Comparison of ENCODE assay signal across 8 cellular contexts in the genomic region with DNA sequence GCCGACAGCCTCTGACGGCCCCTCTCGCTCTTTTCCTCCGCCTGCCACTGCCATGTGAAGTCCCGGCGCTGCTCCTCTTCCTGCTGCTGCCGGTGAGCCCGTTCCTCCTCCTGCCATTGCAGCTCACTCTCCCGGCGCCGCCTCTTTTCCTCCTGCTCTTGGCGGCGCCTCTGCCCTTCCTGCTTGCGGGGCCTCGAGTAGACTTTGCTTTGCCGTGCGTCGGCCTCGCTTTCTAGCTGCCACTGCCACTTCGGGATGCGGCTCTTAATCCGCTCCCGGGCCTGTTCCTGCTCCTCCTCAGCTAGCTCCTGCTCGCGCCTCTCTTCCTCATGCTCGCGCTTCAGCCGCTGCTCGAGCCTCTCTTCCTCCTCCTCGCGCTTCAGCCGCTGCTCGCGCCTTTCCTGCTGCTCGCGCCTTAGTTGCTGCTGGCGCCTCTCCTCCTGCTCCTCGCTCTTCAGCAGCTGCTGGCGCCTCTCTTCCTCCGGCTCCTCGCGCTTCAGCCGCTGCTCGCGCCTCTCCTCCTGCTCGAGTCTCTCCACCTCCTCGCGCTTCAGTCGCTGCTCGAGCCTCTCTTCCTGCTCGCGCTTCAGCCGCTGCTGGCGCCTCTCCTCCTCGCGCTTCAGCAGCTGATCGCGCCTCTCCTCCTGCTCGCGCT. TPM values are rescaled to one million over a fixed set of nuclear protein-coding genes. Genes with fewer than 3 reads are reported as not detected.
DNase-seq lines count a peak whose midpoint lies in the region; ATAC-seq lines count a peak whose summit lies in the region.

No MANE protein-coding gene starts in this region.

- ATAC-seq in GM19023 (IDR thresholded peaks at IDR 0.05; ENCODE audit: unreplicated experiment): no peak
- no peak for ATAC-seq in HG03135 (IDR thresholded peaks at IDR 0.05; ENCODE audit: unreplicated experiment)

- no peak overlapping the region for H3K9ac ChIP-seq in skeletal muscle tissue (ENCODE audit: low read depth in 1 of 3, low read length in 3 of 3)

- H3K27me3 ChIP-seq in skeletal muscle tissue (ENCODE audit: control insufficient read depth in 3 of 3, insufficient read depth in 3 of 3, low read length in 3 of 3): peaks cover 83 to 89% (median 87%) of the 10 kb centered on the region in 3 donors

- no peaks in the 10 kb centered on the region for H3K36me3 ChIP-seq in skeletal muscle tissue (ENCODE audit: control insufficient read depth in 3 of 3, insufficient read depth in 3 of 3, low read length in 3 of 3)

- DNase-seq in NCI-H82 (lab: John Stamatoyannopoulos, UW): peak; percentile 68
- DNase-seq in NCI-H82 treated with DMSO at 0.1 percent for 48 hours (lab: John Stamatoyannopoulos, UW; ENCODE audit: unreplicated experiment): no peak
- peak; percentile 1 for DNase-seq in NCI-H2029 treated with DMSO at 0.1 percent for 48 hours (lab: John Stamatoyannopoulos, UW)
- peak; percentile 26 for DNase-seq in activated naive CD4-positive, alpha-beta T cell treated with anti-CD3 and anti-CD28 coated beads, Interleukin-2, amount 50 U/mL, for 16 hours
- peak; percentile 28 for DNase-seq in hepatic stellate cell (ENCODE audit: low spot score)

- H3K9me3 ChIP-seq in skeletal muscle tissue (ENCODE audit: control insufficient read depth in 3 of 3, low read length in 3 of 3): peaks cover 2 to 4% (median 3%) of the 10 kb centered on the region in 3 donors

- peaks cover 26 to 31% (median 31%) of the 10 kb centered on the region in 3 donors for H3K4me1 ChIP-seq in skeletal muscle tissue (ENCODE audit: control insufficient read depth in 3 of 3, insufficient read depth in 3 of 3, low read length in 3 of 3)

- H3K27ac ChIP-seq in skeletal muscle tissue (ENCODE audit: low read depth, low read length): no peak overlapping the region

- H3K4me3 ChIP-seq in skeletal muscle tissue (ENCODE audit: low read length in 3 of 3): peak overlapping the region; percentile 52 to 63 (median 61)

RNA-seq across cellular contexts. Expression of gene TCHH, which starts 4.3 kb away (rescaled TPM):
- not detected for total RNA-seq in skeletal muscle tissue

RNA-seq across cellular contexts. Expression of gene TCHHL1, which starts 22.1 kb away (rescaled TPM):
- not detected for total RNA-seq in skeletal muscle tissue

RNA-seq across cellular contexts. Expression of gene RPTN, which starts 48.0 kb away (rescaled TPM):
- not detected for total RNA-seq in skeletal muscle tissue
